Comparison of ENCODE assay signal across 17 cellular contexts in genomic region chr7:33529070-33529469, GRCh38.
A peak's percentile ranks its signal among the peaks of the same experiment; 100 is the strongest.
DNase-seq lines count a peak whose midpoint lies in the region; TF ChIP-seq lines count a peak whose summit lies in the region.
"Had no signal": no experiment of that assay in that cellular context is flagged by ENCODE, and none has a peak within 500 bp of the region (broad histone marks: within the 10 kb centered on the region; RNA-seq: fewer than 3 reads in every experiment).

No MANE protein-coding gene starts in this region.

- no peak overlapping the region for H3K14ac ChIP-seq in neuronal stem cell (ENCODE audit: low read length)

- H3K4me1 ChIP-seq in HEK293 (ENCODE audit: control insufficient read depth, insufficient read depth, low read length): peaks cover 8% of the 10 kb centered on the region
- no peaks in the 10 kb centered on the region for H3K4me1 ChIP-seq in endodermal cell (ENCODE audit: control insufficient read depth, insufficient read depth, low read length)
- H3K4me1 ChIP-seq in neuronal stem cell (ENCODE audit: control insufficient read depth in 2 of 2, insufficient read depth in 1 of 2, low read depth in 1 of 2, low read length in 2 of 2): no peaks in the 10 kb centered on the region
- no peaks in the 10 kb centered on the region for H3K4me1 ChIP-seq in hepatocyte (ENCODE audit: insufficient read depth)
- H3K4me1 ChIP-seq: BLaER1 had no signal

- peaks cover 2% of the 10 kb centered on the region for H3K27me3 Mint-ChIP-seq in endodermal cell (ENCODE audit: insufficient read depth)
- H3K27me3 Mint-ChIP-seq: B cell had no signal

- H4K91ac ChIP-seq in neuronal stem cell (ENCODE audit: low read depth, low read length, poor library complexity): no peak overlapping the region

- no peak overlapping the region for H2BK15ac ChIP-seq in neuronal stem cell (ENCODE audit: low read length)

- H3K27ac ChIP-seq in HEK293 (ENCODE audit: extremely low read depth, low read depth, low read length) (peak overlapping the region; percentile 48; the same call in 1 of the 2 replicates), endodermal cell (ENCODE audit: low read depth, low read length) (no peak overlapping the region), neuronal stem cell (replicated peaks; ENCODE audit: low read length) (no peak overlapping the region), hepatocyte (no peak overlapping the region)
- H3K27ac ChIP-seq: BLaER1, C4-2B had no signal

- H2BK5ac ChIP-seq in neuronal stem cell (ENCODE audit: low read length): no peak overlapping the region

- TF ChIP-seq CTCF in HEK293 (tag by site-specific recombination; IDR thresholded peaks at IDR 0.05) (no peak), endodermal cell (conservative IDR thresholded peaks at IDR 0.05) (no peak), hepatocyte (IDR thresholded peaks at IDR 0.05; ENCODE audit: poor library complexity) (no peak)

- H3K4me3 ChIP-seq in HEK293 (ENCODE audit: low read depth, low read length): no peak overlapping the region
- peak overlapping the region; percentile 40 for H3K4me3 ChIP-seq in endodermal cell (ENCODE audit: low read length)
- no peak overlapping the region for H3K4me3 ChIP-seq in neuronal stem cell (ENCODE audit: low read length in 2 of 2)
- H3K4me3 ChIP-seq in hepatocyte: no peak overlapping the region
- H3K4me3 ChIP-seq: BLaER1 had no signal

- H3K9me3 ChIP-seq in HEK293 (ENCODE audit: control insufficient read depth, insufficient read depth, low read depth, low read length) (no peaks in the 10 kb centered on the region), endodermal cell (ENCODE audit: control insufficient read depth, low read length) (no peaks in the 10 kb centered on the region), neuronal stem cell (replicated peaks in 1 of 2; ENCODE audit: control insufficient read depth in 2 of 2, insufficient read depth in 1 of 2, low read depth in 1 of 2, low read length in 2 of 2) (no peaks in the 10 kb centered on the region), hepatocyte (ENCODE audit: low read depth) (no peaks in the 10 kb centered on the region)
- H3K9me3 ChIP-seq: BLaER1, Caco-2 had no signal

- H3K9ac ChIP-seq in endodermal cell (ENCODE audit: extremely low read depth, low read length, poor library complexity, severe bottlenecking): no peak overlapping the region
- no peak overlapping the region for H3K9ac ChIP-seq in neuronal stem cell (ENCODE audit: low read depth, low read length, poor library complexity)
- H3K9ac ChIP-seq: BLaER1 had no signal

- H2BK12ac ChIP-seq in neuronal stem cell (ENCODE audit: low read length): no peak overlapping the region

- H3K27me3 ChIP-seq in endodermal cell (ENCODE audit: control insufficient read depth, insufficient read depth, low read length, poor library complexity, severe bottlenecking): no peaks in the 10 kb centered on the region
- no peaks in the 10 kb centered on the region for H3K27me3 ChIP-seq in neuronal stem cell (ENCODE audit: control insufficient read depth in 3 of 3, insufficient read depth in 3 of 3, low read depth in 1 of 3, low read length in 3 of 3)
- H3K27me3 ChIP-seq in hepatocyte: no peaks in the 10 kb centered on the region
- H3K27me3 ChIP-seq: BLaER1 had no signal

- WGBS in endodermal cell (ENCODE audit: insufficient coverage in 1 of 2, insufficient read length in 1 of 2), 2 experiments: 88 to 93% methylated on average over 2 of the region's 2 CpGs
- no CpG with 5 or more reads among the region's 2 CpGs for WGBS in neuronal stem cell (ENCODE audit: extremely low coverage in 2 of 2, insufficient read length in 2 of 2, insufficient replicate concordance in 1 of 2), 2 donors
- 74% methylated on average over 2 of the region's 2 CpGs for WGBS in hepatocyte (ENCODE audit: low lambda C conversion rate, missing lambda C conversion rate)

- DNase-seq in endodermal cell (peak; percentile 50), neuronal stem cell (ENCODE audit: low spot score) (no peak), NCI-H446 (lab: John Stamatoyannopoulos, UW) (no peak), hepatocyte (ENCODE audit: low spot score) (no peak), HuH-7 (ENCODE audit: low spot score) (no peak)
- DNase-seq: Caco-2; CD4-positive, CD25-positive, alpha-beta regulatory T cell; CD8-positive, alpha-beta T cell; DMS153; DND-41; GOT3; H7; HCEC 1CT had no signal

- no peaks in the 10 kb centered on the region for H3K36me3 ChIP-seq in HEK293 (ENCODE audit: control insufficient read depth in 2 of 2, insufficient read depth in 1 of 2, low read length in 2 of 2)
- no peaks in the 10 kb centered on the region for H3K36me3 ChIP-seq in endodermal cell (ENCODE audit: control insufficient read depth, insufficient read depth, low read length)
- no peaks in the 10 kb centered on the region for H3K36me3 ChIP-seq in neuronal stem cell (replicated peaks in 1 of 2; ENCODE audit: control insufficient read depth in 2 of 2, insufficient read depth in 2 of 2, low read length in 2 of 2)
- no peaks in the 10 kb centered on the region for H3K36me3 ChIP-seq in hepatocyte (replicated peaks; ENCODE audit: insufficient read depth, low read depth)
- H3K36me3 ChIP-seq: BLaER1 had no signal

- no peak overlapping the region for H3K27ac Mint-ChIP-seq in endodermal cell
- H3K27ac Mint-ChIP-seq: B cell; CD8-positive, alpha-beta T cell had no signal

- no peak overlapping the region for H4K8ac ChIP-seq in neuronal stem cell (ENCODE audit: low read depth, low read length)

- POLR2A ChIA-PET in HEK293 (lab: Yijun Ruan, JAX): no interaction called here

- no peak overlapping the region for H3K23ac ChIP-seq in neuronal stem cell (ENCODE audit: low read depth, low read length, poor library complexity)

- no peaks in the 10 kb centered on the region for H3K79me2 ChIP-seq in hepatocyte

- peak overlapping the region; percentile 14 for H2AFZ ChIP-seq in neuronal stem cell (ENCODE audit: low read length)
- H2AFZ ChIP-seq in hepatocyte: no peak overlapping the region

- H3K9me3 Mint-ChIP-seq in endodermal cell: peaks cover 31% of the 10 kb centered on the region
- H3K9me3 Mint-ChIP-seq: CD8-positive, alpha-beta T cell had no signal

- no peaks in the 10 kb centered on the region for H3K9me2 ChIP-seq in hepatocyte (replicated peaks; ENCODE audit: insufficient read depth)

- H3K18ac ChIP-seq in neuronal stem cell (ENCODE audit: low read length): peak overlapping the region; percentile 20

- no peaks in the 10 kb centered on the region for H3K79me1 ChIP-seq in neuronal stem cell (ENCODE audit: low read depth, low read length)

- H2BK120ac ChIP-seq in neuronal stem cell (ENCODE audit: low read depth, low read length): no peak overlapping the region

- H3K36me3 Mint-ChIP-seq in endodermal cell (ENCODE audit: low read depth): peaks cover 4% of the 10 kb centered on the region

- no peaks in the 10 kb centered on the region for H4K20me1 ChIP-seq in hepatocyte (ENCODE audit: insufficient read depth, poor library complexity, severe bottlenecking)
- H4K20me1 ChIP-seq: BLaER1 had no signal

- H3K4me1 Mint-ChIP-seq in endodermal cell: peaks cover 12% of the 10 kb centered on the region
- H3K4me1 Mint-ChIP-seq: B cell; CD4-positive, CD25-positive, alpha-beta regulatory T cell had no signal

- CTCF ChIA-PET in HEK293 (lab: Yijun Ruan, JAX): interaction anchor here (1.2 kb wide), 1 partner anchor 286 kb away, joined by 5 read pairs; no protein-coding TSS in a partner anchor

- no peak overlapping the region for H3K4me3 Mint-ChIP-seq in endodermal cell
- H3K4me3 Mint-ChIP-seq: B cell; CD4-positive, CD25-positive, alpha-beta regulatory T cell; CD8-positive, alpha-beta T cell had no signal

- H3K4me2 ChIP-seq in neuronal stem cell (ENCODE audit: insufficient read depth, low read length, poor library complexity, severe bottlenecking) (no peak overlapping the region), hepatocyte (no peak overlapping the region)
- H3K4me2 ChIP-seq: BLaER1 had no signal

- H2AK5ac ChIP-seq in neuronal stem cell (ENCODE audit: low read depth, low read length): no peak overlapping the region

- no peak overlapping the region for H3K4ac ChIP-seq in neuronal stem cell (ENCODE audit: low read length)

TF ChIP-seq in HEK293, 187 proteins besides CTCF, POLR2A, EP300 and RAD21:
- no peak for TF ChIP-seq ZNF239 (tag by site-specific recombination; IDR thresholded peaks at IDR 0.05)
- no peak for TF ChIP-seq ZNF658 (tag by site-specific recombination; IDR thresholded peaks at IDR 0.05)
- TF ChIP-seq ZNF211 (tag by site-specific recombination; IDR thresholded peaks at IDR 0.05; ENCODE audit: low read depth): no peak
- no peak for TF ChIP-seq ZNF600 (tag by site-specific recombination; IDR thresholded peaks at IDR 0.05)
- TF ChIP-seq REPIN1 (tag by site-specific recombination; IDR thresholded peaks at IDR 0.05; ENCODE audit: low read depth): no peak
- no peak for TF ChIP-seq ZNF169 (tag by site-specific recombination; IDR thresholded peaks at IDR 0.05)
- TF ChIP-seq ZNF155 (tag by site-specific recombination; IDR thresholded peaks at IDR 0.05): no peak
- no peak for TF ChIP-seq SP7 (tag by site-specific recombination; IDR thresholded peaks at IDR 0.05)
- TF ChIP-seq ZNF548 (tag by site-specific recombination; IDR thresholded peaks at IDR 0.05): no peak
- TF ChIP-seq ZNF701 (tag by site-specific recombination; IDR thresholded peaks at IDR 0.05): no peak
